In genomic region chr12:8789341-8790013, GRCh38 we compare ENCODE assay signal across 10 cellular contexts. TPM values are rescaled to one million over a fixed set of nuclear protein-coding genes. Genes with fewer than 3 reads are reported as not detected.
DNase-seq lines count a peak whose midpoint lies in the region; ATAC-seq and TF ChIP-seq lines count a peak whose summit lies in the region.
"Not testable (repeated sequence)": the region's sequence is repeated elsewhere in the genome, so short reads cannot be mapped to it uniquely, and the experiment has no call there.
"Had no signal": no experiment of that assay in that cellular context is flagged by ENCODE, and none has a peak within 500 bp of the region (broad histone marks: within the 10 kb centered on the region; RNA-seq: fewer than 3 reads in every experiment).

No MANE protein-coding gene starts in this region.

- not testable (repeated sequence) for H3K27me3 Mint-ChIP-seq in CD8-positive, alpha-beta memory T cell; activated CD4-positive, alpha-beta memory T cell treated with anti-CD3 and anti-CD28 coated beads, Interleukin-2, amount 10 ng/mL, durations not matched to agents 7 days and 5 days; activated naive CD8-positive, alpha-beta T cell treated with anti-CD3 and anti-CD28 coated beads for 36 hours; endodermal cell (ENCODE audit: insufficient read depth); naive thymus-derived CD4-positive, alpha-beta T cell; osteocyte (ENCODE audit: unreplicated experiment)

- H4K20me1 ChIP-seq in Loucy (ENCODE audit: insufficient read depth, low read length, poor library complexity, severe bottlenecking): not testable (repeated sequence)

- not testable (repeated sequence) for ATAC-seq in naive thymus-derived CD4-positive, alpha-beta T cell

- not testable (repeated sequence) for H3F3A ChIP-seq in Loucy (ENCODE audit: low read depth)

- H3K4me3 ChIP-seq in CD8-positive, alpha-beta memory T cell (ENCODE audit: low read length); naive thymus-derived CD4-positive, alpha-beta T cell (ENCODE audit: low read length): not testable (repeated sequence)
- H3K4me3 ChIP-seq in Loucy (ENCODE audit: low read length, poor library complexity, severe bottlenecking) (peak overlapping the region; percentile 80), endodermal cell (ENCODE audit: low read length) (peak overlapping the region; percentile 100), iPS-18a (ENCODE audit: low read length) (peak overlapping the region; percentile 81)

- H3K27me3 ChIP-seq in CD8-positive, alpha-beta memory T cell (ENCODE audit: insufficient read depth, low read length, poor library complexity, severe bottlenecking); Loucy (ENCODE audit: insufficient read depth, low read length, poor library complexity, severe bottlenecking); endodermal cell (ENCODE audit: control insufficient read depth, insufficient read depth, low read length, poor library complexity, severe bottlenecking); iPS-18a (ENCODE audit: control insufficient read depth, insufficient read depth, low read length); naive thymus-derived CD4-positive, alpha-beta T cell (ENCODE audit: control insufficient read depth in 2 of 2, insufficient read depth in 2 of 2, low read length in 2 of 2): not testable (repeated sequence)

- not testable (repeated sequence) for H3K4me1 ChIP-seq in CD8-positive, alpha-beta memory T cell (ENCODE audit: insufficient read depth, low read length); Loucy (ENCODE audit: insufficient read depth, low read length, poor library complexity, severe bottlenecking); endodermal cell (ENCODE audit: control insufficient read depth, insufficient read depth, low read length); iPS-18a (ENCODE audit: control insufficient read depth, low read depth, low read length); naive thymus-derived CD4-positive, alpha-beta T cell (ENCODE audit: control insufficient read depth in 2 of 2, insufficient read depth in 2 of 2, low read length in 2 of 2)

- H3K4me1 Mint-ChIP-seq in CD8-positive, alpha-beta memory T cell; activated CD4-positive, alpha-beta memory T cell treated with anti-CD3 and anti-CD28 coated beads, Interleukin-2, amount 10 ng/mL, durations not matched to agents 7 days and 5 days; activated naive CD8-positive, alpha-beta T cell treated with anti-CD3 and anti-CD28 coated beads for 36 hours; naive thymus-derived CD4-positive, alpha-beta T cell; osteocyte (ENCODE audit: unreplicated experiment): not testable (repeated sequence)
- peaks cover 22% of the 10 kb centered on the region for H3K4me1 Mint-ChIP-seq in endodermal cell

- H3K27ac ChIP-seq in CD8-positive, alpha-beta memory T cell (ENCODE audit: low read depth, low read length); endodermal cell (ENCODE audit: low read depth, low read length); iPS-18a (ENCODE audit: low read length); naive thymus-derived CD4-positive, alpha-beta T cell (ENCODE audit: low read depth, low read length): not testable (repeated sequence)

- not testable (repeated sequence) for H3K9me3 Mint-ChIP-seq in CD8-positive, alpha-beta memory T cell; activated CD4-positive, alpha-beta memory T cell treated with anti-CD3 and anti-CD28 coated beads, Interleukin-2, amount 10 ng/mL, durations not matched to agents 7 days and 5 days; activated naive CD8-positive, alpha-beta T cell treated with anti-CD3 and anti-CD28 coated beads for 36 hours; naive thymus-derived CD4-positive, alpha-beta T cell; osteocyte (ENCODE audit: unreplicated experiment)
- H3K9me3 Mint-ChIP-seq in endodermal cell: peaks cover 55% of the 10 kb centered on the region

- H3K9me2 ChIP-seq in Loucy (replicated peaks; ENCODE audit: low read depth, low read length): not testable (repeated sequence)

- H3K4me2 ChIP-seq in Loucy (ENCODE audit: low read depth, low read length, poor library complexity, severe bottlenecking): peak overlapping the region; percentile 97

- peak overlapping the region in 2 of 8 donors; percentile 46 to 79 for H3K27ac Mint-ChIP-seq in CD8-positive, alpha-beta memory T cell
- H3K27ac Mint-ChIP-seq in activated CD4-positive, alpha-beta memory T cell treated with anti-CD3 and anti-CD28 coated beads, Interleukin-2, amount 10 ng/mL, durations not matched to agents 7 days and 5 days; activated naive CD8-positive, alpha-beta T cell treated with anti-CD3 and anti-CD28 coated beads for 36 hours; naive thymus-derived CD4-positive, alpha-beta T cell; osteocyte (ENCODE audit: unreplicated experiment): not testable (repeated sequence)
- H3K27ac Mint-ChIP-seq in endodermal cell: peak overlapping the region; percentile 93

- H3K36me3 ChIP-seq in CD8-positive, alpha-beta memory T cell (ENCODE audit: insufficient read depth, low read length); Loucy (ENCODE audit: insufficient read depth, low read length); naive thymus-derived CD4-positive, alpha-beta T cell (ENCODE audit: control insufficient read depth in 2 of 3, insufficient read depth in 3 of 3, low read length in 3 of 3): not testable (repeated sequence)
- H3K36me3 ChIP-seq in endodermal cell (ENCODE audit: control insufficient read depth, insufficient read depth, low read length): peaks cover 32% of the 10 kb centered on the region
- peaks cover 10% of the 10 kb centered on the region for H3K36me3 ChIP-seq in iPS-18a (ENCODE audit: control insufficient read depth, low read depth, low read length)

- CTCF ChIA-PET in CD8-positive, alpha-beta memory T cell (lab: Charles Lee); activated CD4-positive, alpha-beta memory T cell treated with anti-CD3 and anti-CD28 coated beads, Interleukin-2, amount 10 ng/mL, durations not matched to agents 7 days and 5 days (lab: Charles Lee); naive thymus-derived CD4-positive, alpha-beta T cell (lab: Charles Lee): not testable (repeated sequence)

- not testable (repeated sequence) for TF ChIP-seq CTCF in Loucy (conservative IDR thresholded peaks at IDR 0.05; ENCODE audit: low read length); endodermal cell (conservative IDR thresholded peaks at IDR 0.05); osteocyte (IDR thresholded peaks at IDR 0.05)

- H3K79me2 ChIP-seq in Loucy (ENCODE audit: insufficient read depth, low read length): peaks cover 30% of the 10 kb centered on the region; the same call in 1 of the 2 replicates

- 6 to 16% methylated on average over 11 to 13 of the region's 13 CpGs for WGBS in endodermal cell (ENCODE audit: insufficient coverage in 1 of 2, insufficient read length in 1 of 2), 2 experiments

- H3K9me3 ChIP-seq in CD8-positive, alpha-beta memory T cell (ENCODE audit: low read length); Loucy (ENCODE audit: insufficient read depth, low read depth, low read length); iPS-18a (ENCODE audit: control insufficient read depth, low read depth, low read length); naive thymus-derived CD4-positive, alpha-beta T cell (ENCODE audit: control insufficient read depth in 2 of 3, low read length in 3 of 3): not testable (repeated sequence)
- peaks cover 45% of the 10 kb centered on the region for H3K9me3 ChIP-seq in endodermal cell (ENCODE audit: control insufficient read depth, low read length)

- intact Hi-C loops in naive thymus-derived CD4-positive, alpha-beta T cell (cut with micrococcal nuclease): not testable (repeated sequence)

- DNase-seq in CD8-positive, alpha-beta memory T cell; activated CD4-positive, alpha-beta memory T cell treated with anti-CD3 and anti-CD28 coated beads, Interleukin-2, amount 10 ng/mL, durations not matched to agents 7 days and 5 days; activated naive CD8-positive, alpha-beta T cell treated with anti-CD3 and anti-CD28 coated beads for 36 hours; naive thymus-derived CD4-positive, alpha-beta T cell: not testable (repeated sequence)
- DNase-seq in endodermal cell (peak; percentile 52), osteocyte (ENCODE audit: extremely low spot score, unreplicated experiment) (peak; percentile 60)

- H3K4me3 Mint-ChIP-seq in CD8-positive, alpha-beta memory T cell: peak overlapping the region in 4 of 7 donors; percentile 75 to 96 (median 84)
- peak overlapping the region; percentile 56 for H3K4me3 Mint-ChIP-seq in activated CD4-positive, alpha-beta memory T cell treated with anti-CD3 and anti-CD28 coated beads, Interleukin-2, amount 10 ng/mL, durations not matched to agents 7 days and 5 days
- H3K4me3 Mint-ChIP-seq in activated naive CD8-positive, alpha-beta T cell treated with anti-CD3 and anti-CD28 coated beads for 36 hours: peak overlapping the region; percentile 67
- peak overlapping the region; percentile 96 for H3K4me3 Mint-ChIP-seq in endodermal cell
- peak overlapping the region in 6 of 10 donors; percentile 47 to 88 (median 78) for H3K4me3 Mint-ChIP-seq in naive thymus-derived CD4-positive, alpha-beta T cell
- H3K4me3 Mint-ChIP-seq in osteocyte (ENCODE audit: unreplicated experiment): not testable (repeated sequence)

- POLR2A ChIA-PET in CD8-positive, alpha-beta memory T cell (lab: Charles Lee); activated CD4-positive, alpha-beta memory T cell treated with anti-CD3 and anti-CD28 coated beads, Interleukin-2, amount 10 ng/mL, durations not matched to agents 7 days and 5 days (lab: Charles Lee); naive thymus-derived CD4-positive, alpha-beta T cell (lab: Charles Lee): not testable (repeated sequence)

- H2AFZ ChIP-seq in Loucy (ENCODE audit: low read length): not testable (repeated sequence)

- H3K9ac ChIP-seq in Loucy (ENCODE audit: low read depth, low read length, poor library complexity, severe bottlenecking): peak overlapping the region; percentile 81
- peak overlapping the region; percentile 95 for H3K9ac ChIP-seq in endodermal cell (ENCODE audit: extremely low read depth, low read length, poor library complexity, severe bottlenecking)
- peak overlapping the region; percentile 42 for H3K9ac ChIP-seq in iPS-18a (ENCODE audit: low read length)

- not testable (repeated sequence) for H3K36me3 Mint-ChIP-seq in CD8-positive, alpha-beta memory T cell; activated CD4-positive, alpha-beta memory T cell treated with anti-CD3 and anti-CD28 coated beads, Interleukin-2, amount 10 ng/mL, durations not matched to agents 7 days and 5 days (ENCODE audit: low read depth); activated naive CD8-positive, alpha-beta T cell treated with anti-CD3 and anti-CD28 coated beads for 36 hours; naive thymus-derived CD4-positive, alpha-beta T cell; osteocyte (ENCODE audit: unreplicated experiment)
- peaks cover 50% of the 10 kb centered on the region for H3K36me3 Mint-ChIP-seq in endodermal cell (ENCODE audit: low read depth)

RNA-seq across cellular contexts. Expression of gene A2ML1, which starts 32.9 kb away (rescaled TPM):
- not detected for total RNA-seq in CD8-positive, alpha-beta memory T cell
- not detected for polyA plus RNA-seq in CD8-positive, alpha-beta memory T cell
- total RNA-seq in activated CD4-positive, alpha-beta memory T cell treated with anti-CD3 and anti-CD28 coated beads, Interleukin-2, amount 10 ng/mL, durations not matched to agents 7 days and 5 days: not detected
- not detected for total RNA-seq in activated naive CD8-positive, alpha-beta T cell treated with anti-CD3 and anti-CD28 coated beads for 36 hours
- total RNA-seq in endodermal cell (10 to 100 TPM in 1 of 2 donors, 1 to 10 TPM in 1; 7.1 to 11.6 TPM), osteocyte (not detected in 2 replicates)
- polyA plus RNA-seq in endodermal cell (2013, experiment 1 of 2): 1.2 TPM
- polyA plus RNA-seq in endodermal cell (2013, experiment 2 of 2): 1.1 TPM
- not detected for total RNA-seq in naive thymus-derived CD4-positive, alpha-beta T cell
- not detected for polyA plus RNA-seq in naive thymus-derived CD4-positive, alpha-beta T cell
- total RNA-seq: CD4-positive, alpha-beta memory T cell; IMR-90 had no signal
- polyA plus RNA-seq: CD4-positive, alpha-beta memory T cell; IMR-90 had no signal

Comparison
In these comparisons a context has a peak if more than half of its experiments do, and no peak if none do; other contexts are left out.
1. H3K9ac ChIP-seq: peak in every context shown above with its lines; median percentile 95 in endodermal cell; 81 in Loucy; 42 in iPS-18a.